Comparison of ENCODE assay signal across 12 cellular contexts in genomic region chr6:161128680-161129196, GRCh38.
DNase-seq lines count a peak whose midpoint lies in the region; TF ChIP-seq lines count a peak whose summit lies in the region.
"Had no signal": no experiment of that assay in that cellular context is flagged by ENCODE, and none has a peak within 500 bp of the region (broad histone marks: within the 10 kb centered on the region; RNA-seq: fewer than 3 reads in every experiment).

No MANE protein-coding gene starts in this region.

- peak; percentile 12 to 42 (median 29) for DNase-seq in stimulated activated CD4-positive, alpha-beta T cell treated with anti-CD3 and anti-CD28 coated beads, Interleukin-12 subunit alpha, Interleukin-12 subunit beta, amount 100 ng/mL, for 48 hours (ENCODE audit: low read depth in 2 of 3, low spot score in 1 of 3)
- no peak for DNase-seq in stimulated activated CD4-positive, alpha-beta T cell treated with anti-CD3 and anti-CD28 coated beads, Interleukin-12 subunit alpha, Interleukin-12 subunit beta, amount 100 ng/mL, for 4 hours
- DNase-seq in activated T-helper 1 cell treated with anti-CD3 and anti-CD28 coated beads, Interleukin-12 subunit alpha, Interleukin-12 subunit beta, Interleukin-2, Interleukin-4 antibody, amounts not matched to agents 30 ng/mL and 10 ng/mL and 1 ng/mL, durations not matched to agents 14 hours and 24 hours and 36 hours (ENCODE audit: low spot score), result peak; percentile 10
- DNase-seq in glomerular visceral epithelial cell (ENCODE audit: extremely low spot score) (peak; percentile 73), NCI-H82 treated with DMSO at 0.1 percent for 48 hours (lab: John Stamatoyannopoulos, UW; ENCODE audit: unreplicated experiment) (no peak), transverse colon (no peak), DMS 273 (lab: John Stamatoyannopoulos, UW; ENCODE audit: unreplicated experiment) (no peak), amniotic stem cell (lab: John Stamatoyannopoulos, UW) (no peak)
- DNase-seq: AML-193, left ventricle myocardium superior, NCI-H1417 treated with DMSO at 0.1 percent for 48 hours had no signal

- intact Hi-C loops in activated T-helper 1 cell treated with anti-CD3 and anti-CD28 coated beads, Interleukin-12 subunit alpha, Interleukin-12 subunit beta, Interleukin-2, Interleukin-4 antibody, amounts not matched to agents 30 ng/mL and 10 ng/mL and 1 ng/mL, durations not matched to agents 14 hours and 24 hours and 36 hours (cut with micrococcal nuclease), result loop anchor here (2.0 to 5.0 kb wide), 3 partner anchors 100 to 144 kb away; partner anchors contain the start of gene MAP3K4
- intact Hi-C loops in transverse colon (cut with DNase I; ENCODE audit: low total_unique reads), result no loop called here

- WGBS in transverse colon (ENCODE audit: low coverage in 1 of 2), 2 donors, result 75 to 84% methylated on average over 4 to 12 of the region's 12 CpGs

- no peak overlapping the region for H3K27ac ChIP-seq in transverse colon
- H3K27ac ChIP-seq: prostate gland had no signal

- peaks cover 27% of the 10 kb centered on the region for H3K4me1 Mint-ChIP-seq in activated T-helper 1 cell treated with anti-CD3 and anti-CD28 coated beads, Interleukin-12 subunit alpha, Interleukin-12 subunit beta, Interleukin-2, Interleukin-4 antibody, amounts not matched to agents 30 ng/mL and 10 ng/mL and 1 ng/mL, durations not matched to agents 14 hours and 24 hours and 36 hours (ENCODE audit: low read depth)

- H3K4me1 ChIP-seq in transverse colon, result no peaks in the 10 kb centered on the region
- H3K4me1 ChIP-seq: prostate gland had no signal

- H3K36me3 Mint-ChIP-seq in activated T-helper 1 cell treated with anti-CD3 and anti-CD28 coated beads, Interleukin-12 subunit alpha, Interleukin-12 subunit beta, Interleukin-2, Interleukin-4 antibody, amounts not matched to agents 30 ng/mL and 10 ng/mL and 1 ng/mL, durations not matched to agents 14 hours and 24 hours and 36 hours (ENCODE audit: low read depth), result peaks cover 24% of the 10 kb centered on the region

- TF ChIP-seq EP300 in transverse colon (IDR thresholded peaks at IDR 0.05; ENCODE audit: low read depth), result no peak

- peaks cover 0 to 5% of the 10 kb centered on the region in 2 donors for H3K9me3 ChIP-seq in transverse colon
- H3K9me3 ChIP-seq: prostate gland had no signal

- H3K36me3 ChIP-seq in transverse colon, result peaks cover 0 to 13% (median 0%) of the 10 kb centered on the region in 4 donors
- H3K36me3 ChIP-seq: prostate gland had no signal

- no peak overlapping the region for H3K4me3 Mint-ChIP-seq in activated T-helper 1 cell treated with anti-CD3 and anti-CD28 coated beads, Interleukin-12 subunit alpha, Interleukin-12 subunit beta, Interleukin-2, Interleukin-4 antibody, amounts not matched to agents 30 ng/mL and 10 ng/mL and 1 ng/mL, durations not matched to agents 14 hours and 24 hours and 36 hours

- peak overlapping the region; percentile 79 for H3K27ac Mint-ChIP-seq in activated T-helper 1 cell treated with anti-CD3 and anti-CD28 coated beads, Interleukin-12 subunit alpha, Interleukin-12 subunit beta, Interleukin-2, Interleukin-4 antibody, amounts not matched to agents 30 ng/mL and 10 ng/mL and 1 ng/mL, durations not matched to agents 14 hours and 24 hours and 36 hours

- no peak for TF ChIP-seq POLR2A in transverse colon (IDR thresholded peaks at IDR 0.05)

- H3K4me3 ChIP-seq in transverse colon, result no peak overlapping the region
- H3K4me3 ChIP-seq: prostate gland had no signal

- no peaks in the 10 kb centered on the region for H3K27me3 Mint-ChIP-seq in activated T-helper 1 cell treated with anti-CD3 and anti-CD28 coated beads, Interleukin-12 subunit alpha, Interleukin-12 subunit beta, Interleukin-2, Interleukin-4 antibody, amounts not matched to agents 30 ng/mL and 10 ng/mL and 1 ng/mL, durations not matched to agents 14 hours and 24 hours and 36 hours (ENCODE audit: insufficient read depth)

- H3K27me3 ChIP-seq in transverse colon, result no peaks in the 10 kb centered on the region

- in situ Hi-C loops in transverse colon (cut with MboI; ENCODE audit: low pct_ligation_motif_present in 1 of 4, low pct_unique_long_range_greater_than_20kb in 1 of 4, low sequenced_read_pairs in 3 of 4), result loop anchor here in 1 of 4 donors (25.0 kb wide), 1 partner anchor 234 kb away; no protein-coding TSS in a partner anchor

- no peak for TF ChIP-seq CTCF in transverse colon (IDR thresholded peaks at IDR 0.05)

- H3K9me3 Mint-ChIP-seq in activated T-helper 1 cell treated with anti-CD3 and anti-CD28 coated beads, Interleukin-12 subunit alpha, Interleukin-12 subunit beta, Interleukin-2, Interleukin-4 antibody, amounts not matched to agents 30 ng/mL and 10 ng/mL and 1 ng/mL, durations not matched to agents 14 hours and 24 hours and 36 hours, result peaks cover 29% of the 10 kb centered on the region

Comparison
In these comparisons a context has a peak if more than half of its experiments do, and no peak if none do; other contexts are left out.
1. DNase-seq: peak in stimulated activated CD4-positive, alpha-beta T cell treated with anti-CD3 and anti-CD28 coated beads, Interleukin-12 subunit alpha, Interleukin-12 subunit beta, amount 100 ng/mL, for 48 hours (3 of 3), activated T-helper 1 cell treated with anti-CD3 and anti-CD28 coated beads, Interleukin-12 subunit alpha, Interleukin-12 subunit beta, Interleukin-2, Interleukin-4 antibody, amounts not matched to agents 30 ng/mL and 10 ng/mL and 1 ng/mL, durations not matched to agents 14 hours and 24 hours and 36 hours (single experiment) and glomerular visceral epithelial cell (single experiment); none in stimulated activated CD4-positive, alpha-beta T cell treated with anti-CD3 and anti-CD28 coated beads, Interleukin-12 subunit alpha, Interleukin-12 subunit beta, amount 100 ng/mL, for 4 hours (single experiment), NCI-H82 treated with DMSO at 0.1 percent for 48 hours (single experiment), transverse colon (single experiment), DMS 273 (single experiment) and amniotic stem cell (single experiment).